8 cellular contexts compared by ENCODE assay signal in genomic region chr10:69451209-69451783, GRCh38. TPM values are rescaled to one million over a fixed set of nuclear protein-coding genes. Genes with fewer than 3 reads are reported as not detected.
DNase-seq lines count a peak whose midpoint lies in the region; ATAC-seq and TF ChIP-seq lines count a peak whose summit lies in the region.

TSPAN15 (plus strand) TSS chr10:69451465; CDS start chr10:69451595, 130 bp downstream.

- TF ChIP-seq POLR2A in ovary (IDR thresholded peaks at IDR 0.05) (no peak), testis (IDR thresholded peaks at IDR 0.05) (no peak)

- peak; percentile 89 for ATAC-seq in GM21825 (IDR thresholded peaks at IDR 0.05; ENCODE audit: unreplicated experiment)
- peak; percentile 94 for ATAC-seq in activated naive CD8-positive, alpha-beta T cell treated with anti-CD3 and anti-CD28 coated beads, Interleukin-2, amount 10 ng/mL, durations not matched to agents 7 days and 5 days (ENCODE audit: low read depth)

- peaks cover 1% of the 10 kb centered on the region for H3K36me3 Mint-ChIP-seq in activated naive CD8-positive, alpha-beta T cell treated with anti-CD3 and anti-CD28 coated beads, Interleukin-2, amount 10 ng/mL, durations not matched to agents 7 days and 5 days

- H3K36me3 ChIP-seq in cardiac muscle cell (no peaks in the 10 kb centered on the region), ovary (no peaks in the 10 kb centered on the region), testis (ENCODE audit: low read depth, missing control alignments) (no peaks in the 10 kb centered on the region)

- H3K4me3 ChIP-seq in cardiac muscle cell (peak within 1 kb of the TSS; percentile 55), ovary (peak within 1 kb of the TSS; percentile 74), testis (peak within 1 kb of the TSS; percentile 48 to 67)

- intact Hi-C loops in ovary (cut with DNase I) (no loop called here), testis (cut with DNase I; ENCODE audit: low total_unique reads) (no loop called here)

- H3K9me3 ChIP-seq in cardiac muscle cell (ENCODE audit: low read depth) (no peaks in the 10 kb centered on the region), ovary (no peaks in the 10 kb centered on the region), testis (no peaks in the 10 kb centered on the region)

- H3K27me3 ChIP-seq in cardiac muscle cell (no peaks in the 10 kb centered on the region), ovary (no peaks in the 10 kb centered on the region), testis (no peaks in the 10 kb centered on the region)

- H3K9me3 Mint-ChIP-seq in activated naive CD8-positive, alpha-beta T cell treated with anti-CD3 and anti-CD28 coated beads, Interleukin-2, amount 10 ng/mL, durations not matched to agents 7 days and 5 days = no peaks in the 10 kb centered on the region

- H3K27ac Mint-ChIP-seq in activated naive CD8-positive, alpha-beta T cell treated with anti-CD3 and anti-CD28 coated beads, Interleukin-2, amount 10 ng/mL, durations not matched to agents 7 days and 5 days = no peak within 1 kb of the TSS

- H3K4me1 ChIP-seq in cardiac muscle cell (ENCODE audit: low read depth) (peaks cover 40% of the 10 kb centered on the region), ovary (ENCODE audit: insufficient read depth) (peaks cover 6% of the 10 kb centered on the region), testis (peaks cover 7% of the 10 kb centered on the region)

- TF ChIP-seq EP300 in ovary (IDR thresholded peaks at IDR 0.05) = no peak

- peak; percentile 91 for DNase-seq in D341Med (ENCODE audit: low spot score)
- DNase-seq in NAMALWA (ENCODE audit: low spot score) = peak; percentile 91
- peak; percentile 41 to 63 for DNase-seq in SW 1271 (lab: John Stamatoyannopoulos, UW)
- peak; percentile 82 for DNase-seq in activated naive CD8-positive, alpha-beta T cell treated with anti-CD3 and anti-CD28 coated beads, Interleukin-2, amount 10 ng/mL, durations not matched to agents 7 days and 5 days
- DNase-seq in cardiac muscle cell (ENCODE audit: low read depth in 1 of 2, low spot score in 1 of 2) = peak; percentile 82 to 96
- DNase-seq in ovary = peak; percentile 42 to 80 (median 70)
- DNase-seq in testis = peak; percentile 94

- peaks cover 19% of the 10 kb centered on the region for H3K4me1 Mint-ChIP-seq in activated naive CD8-positive, alpha-beta T cell treated with anti-CD3 and anti-CD28 coated beads, Interleukin-2, amount 10 ng/mL, durations not matched to agents 7 days and 5 days

- TF ChIP-seq CTCF in cardiac muscle cell (IDR thresholded peaks at IDR 0.05; ENCODE audit: low read depth, low read length) (no peak), ovary (IDR thresholded peaks at IDR 0.05) (no peak), testis (IDR thresholded peaks at IDR 0.05) (no peak)

- POLR2A ChIA-PET in activated naive CD8-positive, alpha-beta T cell treated with anti-CD3 and anti-CD28 coated beads, Interleukin-2, amount 10 ng/mL, durations not matched to agents 7 days and 5 days (lab: Charles Lee) = interaction anchor here (1.6 kb wide), 1 partner anchor 14 kb away, joined by 7 read pairs; no protein-coding TSS in a partner anchor

- H3K4me3 Mint-ChIP-seq in activated naive CD8-positive, alpha-beta T cell treated with anti-CD3 and anti-CD28 coated beads, Interleukin-2, amount 10 ng/mL, durations not matched to agents 7 days and 5 days = peak within 1 kb of the TSS; percentile 89

- H3K27ac ChIP-seq in cardiac muscle cell = peak within 1 kb of the TSS; percentile 31
- H3K27ac ChIP-seq in ovary = no peak within 1 kb of the TSS
- H3K27ac ChIP-seq in testis = no peak within 1 kb of the TSS

- peaks cover 22% of the 10 kb centered on the region for H3K27me3 Mint-ChIP-seq in activated naive CD8-positive, alpha-beta T cell treated with anti-CD3 and anti-CD28 coated beads, Interleukin-2, amount 10 ng/mL, durations not matched to agents 7 days and 5 days

- 1% methylated on average over 17 to 45 of the region's 45 CpGs for WGBS in ovary, 3 donors
- WGBS in testis, 2 donors = 1 to 2% methylated on average over 30 to 39 of the region's 45 CpGs

RNA-seq across cellular contexts. Expression of gene TSPAN15, which starts in this region (rescaled TPM):
- total RNA-seq in activated naive CD8-positive, alpha-beta T cell treated with anti-CD3 and anti-CD28 coated beads, Interleukin-2, amount 10 ng/mL, durations not matched to agents 7 days and 5 days = 1 to 10 TPM; 4.6 to 4.7 TPM
- total RNA-seq in cardiac muscle cell (179 and 289 TPM in 2 replicates), ovary (10 to 100 TPM in 3 of 7 donors, 1 to 10 TPM in 4; 2.8 to 13.7 (median 5.6) TPM), testis (10 to 100 TPM; 35.3 to 37.5 TPM)
- polyA plus RNA-seq in cardiac muscle cell (252 and 541 TPM in 2 replicates), ovary (10 to 100 TPM in 1 of 2 donors, 1 to 10 TPM in 1; 5.1 to 13.7 TPM), testis (ENCODE audit: insufficient read depth, low read depth, low replicate concordance) (29.7 TPM)
